Comparison of ENCODE assay signal across 8 cellular contexts in the genomic region with DNA sequence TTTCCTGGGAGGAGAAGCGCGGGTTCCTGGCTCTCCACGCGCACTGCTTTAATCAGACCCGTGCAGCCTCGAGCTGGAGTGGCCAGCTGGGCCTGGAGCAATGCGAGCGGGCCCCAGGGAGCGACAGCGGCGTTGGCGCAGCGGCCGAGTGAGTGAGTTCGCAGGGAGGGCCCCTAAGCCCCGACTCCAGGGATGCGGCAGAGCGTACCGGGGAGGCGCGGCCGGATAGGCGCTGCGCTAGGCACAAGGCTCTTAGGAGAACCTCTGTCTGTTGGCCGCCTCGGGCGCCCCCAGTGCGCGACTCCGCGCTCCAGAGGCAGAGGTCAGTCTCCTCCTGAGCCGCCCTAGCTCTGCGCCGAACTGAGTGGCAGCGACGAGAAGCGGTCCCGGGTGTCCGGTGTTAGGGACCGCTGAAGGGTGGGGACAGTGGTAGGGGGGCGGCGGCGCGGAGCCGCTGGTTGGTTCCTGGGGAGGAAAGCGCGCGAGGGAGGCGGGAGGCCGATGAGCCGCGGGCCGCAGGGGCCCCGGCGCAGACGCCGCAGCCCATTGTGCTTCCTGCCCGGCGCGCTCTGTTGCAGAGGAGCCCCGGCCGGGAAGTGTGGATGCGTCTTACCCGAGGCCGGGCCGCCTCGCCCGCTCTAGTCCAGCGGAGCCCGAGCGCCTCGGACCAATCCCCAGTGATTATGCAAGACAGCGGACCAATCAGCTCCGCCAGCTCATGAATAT. TPM values are rescaled to one million over a fixed set of nuclear protein-coding genes. Genes with fewer than 3 reads are reported as not detected.
DNase-seq lines count a peak whose midpoint lies in the region; ATAC-seq and TF ChIP-seq lines count a peak whose summit lies in the region.

No MANE protein-coding gene starts in this region.

- DNase-seq in SHP77 (lab: John Stamatoyannopoulos, UW), result peak; percentile 65 to 75
- no peak for DNase-seq in SHP77 treated with DMSO at 0.1 percent for 48 hours (lab: John Stamatoyannopoulos, UW)
- DNase-seq in HuH-7 (ENCODE audit: low spot score), result peak; percentile 94
- peak; percentile 95 for DNase-seq in OCI-M1 (lab: John Stamatoyannopoulos, UW)
- peak; percentile 99 for DNase-seq in adipocyte (ENCODE audit: low read depth)
- peak; percentile 72 to 87 (median 73) for DNase-seq in heart left ventricle
- DNase-seq in ovary, result peak in 3 of 5 donors; percentile 41 to 64 (median 56)

- H3K9ac ChIP-seq in adipocyte (ENCODE audit: low read length), result peak overlapping the region; percentile 26

- H3K27ac ChIP-seq in heart left ventricle, result no peak overlapping the region
- H3K27ac ChIP-seq in ovary, result no peak overlapping the region

- intact Hi-C loops in heart left ventricle (cut with DNase I), result loop anchor here in 2 of 10 donors (10.0 kb wide), 1 partner anchor 160 kb away; a partner anchor contains a TSS
- intact Hi-C loops in ovary (cut with DNase I), result loop anchor here in 2 of 4 donors (10.0 kb wide), 1 partner anchor 160 kb away; a partner anchor contains a TSS

- ATAC-seq in GM21717 (IDR thresholded peaks at IDR 0.05; ENCODE audit: unreplicated experiment) (peak; percentile 88), heart left ventricle (peak; percentile 49 to 97 (median 90))

- TF ChIP-seq EP300 in ovary (IDR thresholded peaks at IDR 0.05), result no peak

- H3K4me1 ChIP-seq in adipocyte (ENCODE audit: control insufficient read depth, insufficient read depth, low read length) (peaks cover 11% of the 10 kb centered on the region), heart left ventricle (peaks cover 3 to 62% (median 26%) of the 10 kb centered on the region in 12 donors), ovary (ENCODE audit: insufficient read depth) (peaks cover 6% of the 10 kb centered on the region)

- H3K4me3 ChIP-seq in adipocyte (ENCODE audit: low read length) (peak overlapping the region; percentile 75), heart left ventricle (peak overlapping the region; percentile 20 to 63 (median 46)), ovary (peak overlapping the region; percentile 25)

- H3K27me3 ChIP-seq in adipocyte (replicated peaks; ENCODE audit: control insufficient read depth, insufficient read depth, low read length) (peaks cover 87% of the 10 kb centered on the region), heart left ventricle (peaks cover 91 to 100% (median 100%) of the 10 kb centered on the region in 9 donors), ovary (peaks cover 39% of the 10 kb centered on the region)

- WGBS in heart left ventricle, 4 donors, result 0 to 1% (median 1%) methylated on average over 47 to 74 of the region's 74 CpGs
- WGBS in ovary, 3 donors, result 1 to 2% (median 1%) methylated on average over 58 to 74 of the region's 74 CpGs

- no peaks in the 10 kb centered on the region for H3K36me3 ChIP-seq in adipocyte (ENCODE audit: control insufficient read depth, insufficient read depth, low read length, severe bottlenecking)
- no peaks in the 10 kb centered on the region for H3K36me3 ChIP-seq in heart left ventricle
- no peaks in the 10 kb centered on the region for H3K36me3 ChIP-seq in ovary

- H3K9me3 ChIP-seq in adipocyte (ENCODE audit: control insufficient read depth, low read length) (peaks cover 3% of the 10 kb centered on the region), heart left ventricle (no peaks in the 10 kb centered on the region), ovary (no peaks in the 10 kb centered on the region)

- no peak for TF ChIP-seq POLR2A in heart left ventricle (IDR thresholded peaks at IDR 0.05)
- no peak for TF ChIP-seq POLR2A in ovary (IDR thresholded peaks at IDR 0.05)

- TF ChIP-seq CTCF in heart left ventricle (IDR thresholded peaks at IDR 0.05) (no peak), ovary (IDR thresholded peaks at IDR 0.05) (no peak)

RNA-seq across cellular contexts. Expression of a gene that starts 0.4 kb away (rescaled TPM):
- total RNA-seq in heart left ventricle (under 1 TPM in 1 of 9 donors, not detected in 8; 0.11 TPM), ovary (under 1 TPM in 2 of 7 donors, not detected in 5; 0.15 to 0.20 TPM)
- polyA plus RNA-seq in heart left ventricle (under 1 TPM; 0.18 to 0.19 TPM), ovary (under 1 TPM; 0.07 to 0.18 TPM)

RNA-seq across cellular contexts. Expression of a gene that starts 17.8 kb away (rescaled TPM):
- total RNA-seq in heart left ventricle (not detected), ovary (under 1 TPM in 1 of 7 donors, not detected in 6; 0.12 TPM)
- polyA plus RNA-seq in heart left ventricle (not detected), ovary (not detected)

Comparison
In these comparisons a context has a peak if more than half of its experiments do, and no peak if none do; other contexts are left out.
1. H3K4me3 ChIP-seq: peak in every context shown above with its lines; median percentile 75 in adipocyte; 46 in heart left ventricle; 25 in ovary.